Comparison of ENCODE assay signal across 25 cellular contexts in genomic region chr3:189238071-189238470, GRCh38.
"Had no signal": no experiment of that assay in that cellular context is flagged by ENCODE, and none has a peak within 500 bp of the region (broad histone marks: within the 10 kb centered on the region; RNA-seq: fewer than 3 reads in every experiment).

No MANE protein-coding gene starts in this region.

- DNase-seq: cortex of kidney; effector memory CD8-positive, alpha-beta T cell; erythroblast; esophagus squamous epithelium; hypothalamus; immature natural killer cell; islet precursor cell; kidney glomerular epithelial cell; left ventricle myocardium superior; natural killer cell; occipital lobe; ovary; posterior cingulate gyrus; psoas muscle; right cardiac atrium; sigmoid colon; stimulated activated CD4-positive, alpha-beta T cell treated with anti-CD3 and anti-CD28 coated beads, Interleukin-2, amount 100 ng/mL, for 24 hours; stimulated activated CD4-positive, alpha-beta T cell treated with anti-CD3 and anti-CD28 coated beads, Interleukin-4, amount 100 ng/mL, for 24 hours; stimulated activated naive CD4-positive, alpha-beta T cell treated with Interleukin-2 at 50 U/mL for 16 hours; stomach; thyroid gland had no signal

- H3K36me3 ChIP-seq: ovary, sigmoid colon, stomach, thyroid gland had no signal

- H3K9me3 ChIP-seq: ovary, psoas muscle, thyroid gland had no signal

- FAIRE-seq: endometrium, frontal cortex had no signal

- H3K27ac ChIP-seq: esophagus squamous epithelium, ovary, psoas muscle, sigmoid colon, stomach, thyroid gland had no signal

- H3K27me3 ChIP-seq: esophagus squamous epithelium, ovary, sigmoid colon, stomach, thyroid gland had no signal

- ATAC-seq: effector memory CD8-positive, alpha-beta T cell; left ventricle myocardium superior; natural killer cell; psoas muscle; right cardiac atrium; stimulated activated effector memory CD8-positive, alpha-beta T cell treated with anti-CD3 and anti-CD28 coated beads, Interleukin-12 subunit alpha, Interleukin-12 subunit beta, amount 100 ng/mL, for 72 hours had no signal

- H3K4me3 ChIP-seq: esophagus squamous epithelium, lung, ovary, psoas muscle, sigmoid colon, stomach, thyroid gland had no signal

- H3K4me1 ChIP-seq: psoas muscle, sigmoid colon, stomach, thyroid gland had no signal
